1 cellular context compared by ENCODE assay signal in the genomic region with DNA sequence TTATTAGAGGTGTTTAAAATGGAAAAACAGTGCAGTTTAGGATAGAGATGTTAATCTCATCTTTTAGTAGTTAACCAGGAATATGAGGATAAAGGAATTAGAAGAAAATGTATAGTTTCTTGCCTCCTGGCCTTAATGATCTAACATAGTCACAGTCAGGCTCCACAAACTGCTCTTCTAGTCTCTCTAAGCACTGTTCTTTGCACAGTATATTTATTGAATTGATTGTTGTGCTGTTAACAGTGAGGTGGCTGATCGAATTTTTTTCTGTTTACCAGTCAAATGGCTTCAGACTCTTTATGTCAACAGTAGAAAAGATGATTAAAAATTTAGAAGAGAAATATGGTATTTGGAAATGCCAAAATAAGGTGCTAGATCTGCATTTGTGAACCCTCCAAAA.
TF ChIP-seq lines count a peak whose summit lies in the region.

No MANE protein-coding gene starts in this region.

TF ChIP-seq in IMR-90, 13 proteins besides CTCF, POLR2A, EP300 and RAD21 (continued from another document):
- TF ChIP-seq, protein P1, sequence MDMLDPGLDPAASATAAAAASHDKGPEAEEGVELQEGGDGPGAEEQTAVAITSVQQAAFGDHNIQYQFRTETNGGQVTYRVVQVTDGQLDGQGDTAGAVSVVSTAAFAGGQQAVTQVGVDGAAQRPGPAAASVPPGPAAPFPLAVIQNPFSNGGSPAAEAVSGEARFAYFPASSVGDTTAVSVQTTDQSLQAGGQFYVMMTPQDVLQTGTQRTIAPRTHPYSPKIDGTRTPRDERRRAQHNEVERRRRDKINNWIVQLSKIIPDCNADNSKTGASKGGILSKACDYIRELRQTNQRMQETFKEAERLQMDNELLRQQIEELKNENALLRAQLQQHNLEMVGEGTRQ (IDR thresholded peaks at IDR 0.05; ENCODE audit: low read depth, low read length), result no peak
- no peak for TF ChIP-seq CHD1 (IDR thresholded peaks at IDR 0.05; ENCODE audit: low read depth, low read length)
